17 cellular contexts compared by ENCODE assay signal in the genomic region with DNA sequence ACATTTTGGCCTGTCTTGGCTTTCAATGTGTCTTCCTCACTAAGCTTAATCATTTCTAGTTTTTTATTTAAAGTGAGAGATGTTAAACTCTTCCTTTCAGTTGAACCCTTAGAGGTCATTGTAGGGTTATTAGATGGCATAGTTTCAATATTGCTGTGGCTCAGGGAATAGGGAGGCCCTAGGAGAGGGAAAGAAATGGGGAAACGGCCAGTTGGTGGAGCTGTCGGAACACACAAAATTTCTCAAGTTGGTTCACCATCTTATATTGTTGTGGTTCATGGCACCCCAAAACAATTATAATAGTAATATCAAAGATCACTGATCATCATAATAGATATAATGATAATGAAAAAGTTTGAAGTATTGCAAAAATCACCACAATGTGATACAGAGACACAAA. TPM values are rescaled to one million over a fixed set of nuclear protein-coding genes. Genes with fewer than 3 reads are reported as not detected.
DNase-seq lines count a peak whose midpoint lies in the region; ATAC-seq, FAIRE-seq and TF ChIP-seq lines count a peak whose summit lies in the region.
"Had no signal": no experiment of that assay in that cellular context is flagged by ENCODE, and none has a peak within 500 bp of the region (broad histone marks: within the 10 kb centered on the region; RNA-seq: fewer than 3 reads in every experiment).

No MANE protein-coding gene starts in this region.

- no peaks in the 10 kb centered on the region for H4K20me1 ChIP-seq in K562 (replicated peaks; ENCODE audit: control insufficient read depth, insufficient read depth, low read length)

- H3K27ac ChIP-seq in cardiac muscle cell (no peak overlapping the region), right atrium auricular region (no peak overlapping the region), K562 (ENCODE audit: extremely low read depth, low read depth, low read length) (no peak overlapping the region), spleen (no peak overlapping the region)
- H3K27ac ChIP-seq: heart left ventricle had no signal

- H3K4me1 Mint-ChIP-seq in activated T-helper 17 cell treated with anti-CD3 and anti-CD28 coated beads, Interleukin-2, amount 50 U/mL, for 72 hours, result no peaks in the 10 kb centered on the region
- H3K4me1 Mint-ChIP-seq: activated naive CD8-positive, alpha-beta T cell treated with anti-CD3 and anti-CD28 coated beads for 36 hours had no signal

- TF ChIP-seq CTCF in cardiac muscle cell (IDR thresholded peaks at IDR 0.05; ENCODE audit: low read depth, low read length) (peak; percentile 17), right atrium auricular region (IDR thresholded peaks at IDR 0.05) (no peak), NB4 (IDR thresholded peaks at IDR 0.05; ENCODE audit: low read depth, low read length) (no peak), K562 (IDR thresholded peaks at IDR 0.05 in 2 of 3, conservative IDR thresholded peaks at IDR 0.05 in 1 of 3; ENCODE audit: insufficient read depth in 2 of 3, low read depth in 1 of 3, low read length in 3 of 3) (peak; percentile 11 to 45 (median 37); a peak in 3 of 6 replicates), spleen (IDR thresholded peaks at IDR 0.05 in 8 of 11, conservative IDR thresholded peaks at IDR 0.05 in 3 of 11) (peak in 7 of 11 experiments; percentile 22 to 42 (median 29))

- H3K9ac ChIP-seq in K562 (ENCODE audit: insufficient read depth in 1 of 2, low read depth in 2 of 2, low read length in 2 of 2), result no peak overlapping the region

- POLR2A ChIA-PET in K562 (lab: Yijun Ruan, JAX), result no interaction called here

- H3K4me3 Mint-ChIP-seq in activated T-helper 17 cell treated with anti-CD3 and anti-CD28 coated beads, Interleukin-2, amount 50 U/mL, for 72 hours, result no peak overlapping the region
- H3K4me3 Mint-ChIP-seq: activated naive CD8-positive, alpha-beta T cell treated with anti-CD3 and anti-CD28 coated beads for 36 hours; activated T-cell treated with anti-CD3 and anti-CD28 coated beads, Interleukin-2, amount 50 U/mL, for 24 hours had no signal

- intact Hi-C loops in K562 (cut with micrococcal nuclease) (no loop called here), spleen (cut with DNase I; ENCODE audit: low total_unique reads) (no loop called here)

- no peak overlapping the region for H3K4me2 ChIP-seq in K562 (ENCODE audit: insufficient read depth, low read length)

- no peak for TF ChIP-seq EP300 in K562 (IDR thresholded peaks at IDR 0.05; ENCODE audit: low read length)

- no peak for FAIRE-seq in K562 (lab: Jason Lieb, UNC)

- WGBS in K562 (ENCODE audit: insufficient coverage, low coverage, missing lambda C conversion rate), result 43% methylated on average over 1 of the region's 2 CpGs
- WGBS in spleen, 5 donors, result 71 to 86% (median 77%) methylated on average over 2 of the region's 2 CpGs

- H3K36me3 ChIP-seq in cardiac muscle cell (no peaks in the 10 kb centered on the region), right atrium auricular region (no peaks in the 10 kb centered on the region), K562 (ENCODE audit: control insufficient read depth, insufficient read depth, low read length) (no peaks in the 10 kb centered on the region), spleen (no peaks in the 10 kb centered on the region)
- H3K36me3 ChIP-seq: heart left ventricle had no signal

- H3K4me3 ChIP-seq in cardiac muscle cell (no peak overlapping the region), right atrium auricular region (no peak overlapping the region), NB4 (ENCODE audit: low read depth, low read length) (no peak overlapping the region), K562 (no peak overlapping the region), spleen (no peak overlapping the region)
- H3K4me3 ChIP-seq: heart left ventricle had no signal

- H3K79me2 ChIP-seq in K562 (ENCODE audit: control insufficient read depth, insufficient read depth, low read length), result no peaks in the 10 kb centered on the region

- no TSS peak for BruUV-seq in K562 (replicated peaks; lab: Mats Ljungman, UMichigan)

- no peak for TF ChIP-seq POLR2A in NB4 (IDR thresholded peaks at IDR 0.05; ENCODE audit: extremely low read depth, insufficient read length)
- no peak for TF ChIP-seq POLR2A in K562 (conservative IDR thresholded peaks at IDR 0.05)
- TF ChIP-seq POLR2A in spleen (IDR thresholded peaks at IDR 0.05), result no peak

- no peak overlapping the region for H3K27ac Mint-ChIP-seq in activated T-helper 17 cell treated with anti-CD3 and anti-CD28 coated beads, Interleukin-2, amount 50 U/mL, for 72 hours
- H3K27ac Mint-ChIP-seq: activated naive CD8-positive, alpha-beta T cell treated with anti-CD3 and anti-CD28 coated beads for 36 hours; activated T-cell treated with anti-CD3 and anti-CD28 coated beads, Interleukin-2, amount 50 U/mL, for 24 hours had no signal

- ATAC-seq in K562, result no peak
- no peak for ATAC-seq in activated T-helper 17 cell treated with anti-CD3 and anti-CD28 coated beads, Interleukin-2, amount 50 U/mL, for 72 hours (replicated peaks)
- ATAC-seq: heart left ventricle, right cardiac atrium had no signal

- DNase-seq in cardiac muscle cell (ENCODE audit: low read depth in 1 of 2, low spot score in 1 of 2) (peak in 1 of 2 donors; percentile 8), right atrium auricular region (ENCODE audit: low spot score) (no peak), NB4 (ENCODE audit: low read depth) (peak; percentile 25), K562 (ENCODE audit: extremely low read depth in 1 of 4, low spot score in 3 of 4) (peak in 1 of 4 experiments; percentile 16), spleen (no peak), NCI-H2227 treated with DMSO at 0.1 percent for 48 hours (lab: John Stamatoyannopoulos, UW) (no peak), NCI-H345 (lab: John Stamatoyannopoulos, UW) (no peak)
- DNase-seq: activated CD4-positive, alpha-beta T cell treated with anti-CD3 and anti-CD28 coated beads, Interleukin-2, amount 50 U/mL, for 48 hours; activated naive CD8-positive, alpha-beta T cell treated with anti-CD3 and anti-CD28 coated beads for 36 hours; activated T-cell treated with anti-CD3 and anti-CD28 coated beads, Interleukin-2, amount 50 U/mL, for 24 hours; Caco-2; heart left ventricle; islet precursor cell; NCI-H1436; right cardiac atrium; stimulated activated CD4-positive, alpha-beta T cell treated with anti-CD3 and anti-CD28 coated beads, Interleukin-1b, Interleukin-23, amount 100 ng/mL, for 48 hours had no signal

- no peak overlapping the region for H2AFZ ChIP-seq in K562 (ENCODE audit: low read depth, low read length)

- H3K9me1 ChIP-seq in K562 (ENCODE audit: control insufficient read depth, insufficient read depth, low read length), result no peaks in the 10 kb centered on the region

- H3K9me3 ChIP-seq in cardiac muscle cell (ENCODE audit: low read depth) (no peaks in the 10 kb centered on the region), right atrium auricular region (peaks cover 0 to 18% of the 10 kb centered on the region in 2 donors), K562 (replicated peaks; ENCODE audit: control insufficient read depth, insufficient read depth, low read depth, low read length) (no peaks in the 10 kb centered on the region), spleen (peaks cover 0 to 18% (median 7%) of the 10 kb centered on the region in 8 donors)
- H3K9me3 ChIP-seq: Caco-2 had no signal

- CTCF ChIA-PET in K562 (lab: Yijun Ruan, JAX; ENCODE audit: low intra/inter-chr PET ratio), result interaction anchor here (0.7 to 1.4 kb wide), 2 partner anchors 284 to 460 kb away, joined by 3 to 5 read pairs; no protein-coding TSS in a partner anchor

- H3K9me3 Mint-ChIP-seq in activated T-helper 17 cell treated with anti-CD3 and anti-CD28 coated beads, Interleukin-2, amount 50 U/mL, for 72 hours, result peaks cover 3% of the 10 kb centered on the region

- in situ Hi-C loops in K562 (cut with MboI), result no loop called here

- no peaks in the 10 kb centered on the region for H3K27me3 ChIP-seq in cardiac muscle cell
- H3K27me3 ChIP-seq in right atrium auricular region, result no peaks in the 10 kb centered on the region
- H3K27me3 ChIP-seq in K562 (ENCODE audit: control insufficient read depth in 2 of 2, insufficient read depth in 2 of 2, low read length in 2 of 2), result no peaks in the 10 kb centered on the region
- H3K27me3 ChIP-seq in spleen (replicated peaks in 1 of 7), result peaks cover 0 to 8% (median 0%) of the 10 kb centered on the region in 7 donors

- peaks cover 8% of the 10 kb centered on the region for H3K27me3 Mint-ChIP-seq in activated T-helper 17 cell treated with anti-CD3 and anti-CD28 coated beads, Interleukin-2, amount 50 U/mL, for 72 hours

- TF ChIP-seq RAD21 in K562 (CRISPR knock-in tag; conservative IDR thresholded peaks at IDR 0.05 in 1 of 2, IDR thresholded peaks at IDR 0.05 in 1 of 2), result peak in 1 of 2 experiments; percentile 64; a peak in 2 of 4 replicates

- H3K4me1 ChIP-seq in cardiac muscle cell (ENCODE audit: low read depth) (no peaks in the 10 kb centered on the region), right atrium auricular region (no peaks in the 10 kb centered on the region), K562 (replicated peaks in 1 of 2; ENCODE audit: control insufficient read depth in 2 of 2, insufficient read depth in 2 of 2, low read length in 2 of 2) (no peaks in the 10 kb centered on the region), spleen (no peaks in the 10 kb centered on the region)
- H3K4me1 ChIP-seq: Caco-2, heart left ventricle had no signal

- no peaks in the 10 kb centered on the region for H3K36me3 Mint-ChIP-seq in activated T-helper 17 cell treated with anti-CD3 and anti-CD28 coated beads, Interleukin-2, amount 50 U/mL, for 72 hours (ENCODE audit: low read depth)
- H3K36me3 Mint-ChIP-seq: activated naive CD8-positive, alpha-beta T cell treated with anti-CD3 and anti-CD28 coated beads for 36 hours had no signal

RNA-seq across cellular contexts. Expression of a gene that starts 31.4 kb away (rescaled TPM):
- total RNA-seq in cardiac muscle cell (12.5 and 26.9 TPM in 2 replicates), right atrium auricular region (1 to 10 TPM; 3.9 to 6.8 TPM), K562 (2014; rRNA removed) (5.4 and 7.7 TPM in 2 replicates), K562 (2014; rRNA removed; fragmentation: Illumina TruSeq; extraction: Trizol) (4.2 and 5.1 TPM in 2 replicates), K562 (2015; rRNA removed; fragmentation: Illumina TruSeq; extraction: Trizol) (5.4 and 5.5 TPM in 2 replicates), K562 (2021) (20.9 and 21.6 TPM in 2 replicates), spleen (100 to 1,000 TPM; 118 to 245 (median 160) TPM)
- polyA plus RNA-seq in cardiac muscle cell (17.5 and 21.5 TPM in 2 replicates), K562 (2011; rRNA removed) (2.1 and 4.6 TPM in 2 replicates), K562 (2014; fragmentation: Illumina TruSeq; extraction: Trizol) (15.1 and 15.8 TPM in 2 replicates), K562 (2014; fragmentation: Nextera tagmentation; extraction: Ambion mirVana) (1 to 10 TPM; 3.5 to 6.4 TPM), K562 (2014; rRNA removed) (9.5 and 11.6 TPM in 2 replicates), spleen (10 to 100 TPM; 20.0 to 71.8 (median 33.5) TPM)
- 7.9 and 9.6 TPM in 2 replicates for total RNA-seq in K562 (2011; cell fraction: chromatin; rRNA removed; ENCODE audit: low replicate concordance)
- total RNA-seq in K562 (2011; cell fraction: nucleolus; rRNA removed), result 4.5 and 7.5 TPM in 2 replicates
- 11.1 and 15.3 TPM in 2 replicates for total RNA-seq in K562 (2011; cell fraction: nucleoplasm; rRNA removed)
- 2.4 and 4.5 TPM in 2 replicates for polyA plus RNA-seq in K562 (2011; cell fraction: cytosol; rRNA removed)
- polyA plus RNA-seq in K562 (2011; cell fraction: nucleus; rRNA removed), result 8.0 and 13.3 TPM in 2 replicates
- polyA plus RNA-seq in K562 (2012), result 11.9 and 13.9 TPM in 2 replicates
- 1.9 and 3.4 TPM in 2 replicates for polyA minus RNA-seq in K562 (2011; rRNA and poly(A)+ RNA removed)
- 2.6 and 7.2 TPM in 2 replicates for polyA minus RNA-seq in K562 (2011; cell fraction: cytosol; rRNA and poly(A)+ RNA removed)
- polyA minus RNA-seq in K562 (2011; cell fraction: nucleus; rRNA and poly(A)+ RNA removed), result 3.1 and 6.9 TPM in 2 replicates
- total RNA-seq in activated T-helper 17 cell treated with anti-CD3 and anti-CD28 coated beads, Interleukin-2, amount 50 U/mL, for 72 hours, result under 1 TPM; 0.22 to 0.74 TPM

Comparison
In these comparisons a context has a peak if more than half of its experiments do, and no peak if none do; other contexts are left out.
1. CTCF ChIP-seq: peak in cardiac muscle cell (single experiment), K562 (3 of 3) and spleen (7 of 11); none in right atrium auricular region (0 of 2) and NB4 (single experiment).